In the genomic region with DNA sequence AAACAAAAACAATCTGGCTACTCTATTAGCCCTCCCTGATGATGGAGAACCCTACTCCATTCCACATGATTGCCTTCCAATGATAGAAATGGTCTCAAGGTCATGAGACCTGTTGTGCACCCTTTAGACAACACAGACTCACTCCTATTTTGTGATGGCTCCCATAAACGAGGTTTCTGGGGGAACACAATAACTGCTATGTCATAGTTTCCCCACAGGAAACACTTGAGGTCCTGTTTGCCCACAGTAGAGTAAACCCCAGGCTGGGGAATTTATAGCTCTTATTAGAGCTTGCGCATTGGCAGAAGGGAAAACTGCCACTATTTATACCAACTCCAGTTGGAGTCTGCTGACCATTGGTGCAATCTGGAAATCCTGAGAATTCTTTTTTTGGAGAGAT, we compare ENCODE assay signal across 1 cellular context.
TF ChIP-seq lines count a peak whose summit lies in the region.

No MANE protein-coding gene starts in this region.

TF ChIP-seq in GM12878, 131 proteins besides CTCF, POLR2A, EP300 and RAD21:
- TF ChIP-seq BACH1 (IDR thresholded peaks at IDR 0.05; ENCODE audit: borderline replicate concordance) (no peak), MTA3 (IDR thresholded peaks at IDR 0.05; ENCODE audit: borderline replicate concordance, low read length) (no peak), HDAC6 (IDR thresholded peaks at IDR 0.05; ENCODE audit: unreplicated experiment) (no peak), E2F4 (IDR thresholded peaks at IDR 0.05; ENCODE audit: low read depth, low read length) (no peak), NR2F1 (conservative IDR thresholded peaks at IDR 0.05) (no peak), MEF2A (IDR thresholded peaks at IDR 0.05; ENCODE audit: insufficient read depth, low read depth, low read length) (no peak), GABPA (IDR thresholded peaks at IDR 0.05; ENCODE audit: low read depth) (no peak), IRF4 (IDR thresholded peaks at IDR 0.05; ENCODE audit: low read depth, low read length) (no peak), JUND (IDR thresholded peaks at IDR 0.05; ENCODE audit: low read depth, low read length) (no peak), SIX5 (IDR thresholded peaks at IDR 0.05; ENCODE audit: low read depth, low read length, severe bottlenecking) (no peak), RCOR1 (conservative IDR thresholded peaks at IDR 0.05; ENCODE audit: low read depth, low read length) (no peak), FOS (IDR thresholded peaks at IDR 0.05; ENCODE audit: borderline replicate concordance, extremely low read depth, insufficient read length) (no peak), SMC3 (IDR thresholded peaks at IDR 0.05; ENCODE audit: borderline replicate concordance, low read length) (no peak), RUNX3 (IDR thresholded peaks at IDR 0.05; ENCODE audit: low read length) (no peak), NRF1 (conservative IDR thresholded peaks at IDR 0.05; ENCODE audit: low read depth, low read length) (no peak)
- TF ChIP-seq, protein P1, sequence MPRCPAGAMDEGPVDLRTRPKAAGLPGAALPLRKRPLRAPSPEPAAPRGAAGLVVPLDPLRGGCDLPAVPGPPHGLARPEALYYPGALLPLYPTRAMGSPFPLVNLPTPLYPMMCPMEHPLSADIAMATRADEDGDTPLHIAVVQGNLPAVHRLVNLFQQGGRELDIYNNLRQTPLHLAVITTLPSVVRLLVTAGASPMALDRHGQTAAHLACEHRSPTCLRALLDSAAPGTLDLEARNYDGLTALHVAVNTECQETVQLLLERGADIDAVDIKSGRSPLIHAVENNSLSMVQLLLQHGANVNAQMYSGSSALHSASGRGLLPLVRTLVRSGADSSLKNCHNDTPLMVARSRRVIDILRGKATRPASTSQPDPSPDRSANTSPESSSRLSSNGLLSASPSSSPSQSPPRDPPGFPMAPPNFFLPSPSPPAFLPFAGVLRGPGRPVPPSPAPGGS (IDR thresholded peaks at IDR 0.05; ENCODE audit: borderline replicate concordance, insufficient read depth, low read depth, low read length, poor library complexity, severe bottlenecking): no peak
